Comparison of ENCODE assay signal across 20 cellular contexts in genomic region chr1:31487143-31487542, GRCh38.
DNase-seq lines count a peak whose midpoint lies in the region; ATAC-seq and TF ChIP-seq lines count a peak whose summit lies in the region.
"Had no signal": no experiment of that assay in that cellular context is flagged by ENCODE, and none has a peak within 500 bp of the region (broad histone marks: within the 10 kb centered on the region; RNA-seq: fewer than 3 reads in every experiment).

No MANE protein-coding gene starts in this region.

- H3K9me3 ChIP-seq in KOPT-K1 (ENCODE audit: insufficient read depth, low read length, poor library complexity, severe bottlenecking) = peaks cover 6% of the 10 kb centered on the region

- intact Hi-C loops in activated CD8-positive, alpha-beta T cell treated with anti-CD3 and anti-CD28 coated beads for 36 hours (cut with micrococcal nuclease) = no loop called here
- intact Hi-C loops in activated T-helper 2 cell treated with anti-CD3 and anti-CD28 coated beads, Interferon-gamma antibody, Interleukin-2, Interleukin-4, amounts not matched to agents 10 μg/mL and 5 μg/mL and 100 μg/mL, durations not matched to agents 14 hours and 24 hours and 36 hours (cut with micrococcal nuclease) = no loop called here

- H3K27ac Mint-ChIP-seq in activated CD8-positive, alpha-beta T cell treated with anti-CD3 and anti-CD28 coated beads, Interleukin-2, amount 10 ng/mL, durations not matched to agents 7 days and 5 days = peak overlapping the region; percentile 5
- H3K27ac Mint-ChIP-seq in activated CD8-positive, alpha-beta T cell treated with anti-CD3 and anti-CD28 coated beads for 36 hours = no peak overlapping the region
- H3K27ac Mint-ChIP-seq in activated naive CD8-positive, alpha-beta T cell treated with anti-CD3 and anti-CD28 coated beads, Interleukin-2, amount 50 U/mL, for 24 hours = peak overlapping the region; percentile 18
- H3K27ac Mint-ChIP-seq in natural killer cell treated with Interleukin-12 subunit alpha and Interleukin-12 subunit beta and Interleukin-15 and Interleukin-18, amount 100 ng/mL, for 72 hours = peak overlapping the region; percentile 72 to 77
- no peak overlapping the region for H3K27ac Mint-ChIP-seq in activated T-helper 2 cell treated with anti-CD3 and anti-CD28 coated beads, Interferon-gamma antibody, Interleukin-2, Interleukin-4, amounts not matched to agents 10 μg/mL and 5 μg/mL and 100 μg/mL, durations not matched to agents 14 hours and 24 hours and 36 hours
- H3K27ac Mint-ChIP-seq: neural progenitor cell; stimulated activated naive CD8-positive, alpha-beta T cell treated with anti-CD3 and anti-CD28 coated beads, Interleukin-15, Interleukin-2, amounts not matched to agents 100 ng/mL and 50 ng/mL, for 24 hours had no signal

- no peaks in the 10 kb centered on the region for H3K36me3 Mint-ChIP-seq in activated CD8-positive, alpha-beta T cell treated with anti-CD3 and anti-CD28 coated beads, Interleukin-2, amount 10 ng/mL, durations not matched to agents 7 days and 5 days (ENCODE audit: low read depth)
- no peaks in the 10 kb centered on the region for H3K36me3 Mint-ChIP-seq in activated CD8-positive, alpha-beta T cell treated with anti-CD3 and anti-CD28 coated beads for 36 hours (ENCODE audit: low read depth)
- no peaks in the 10 kb centered on the region for H3K36me3 Mint-ChIP-seq in activated naive CD8-positive, alpha-beta T cell treated with anti-CD3 and anti-CD28 coated beads, Interleukin-2, amount 50 U/mL, for 24 hours (ENCODE audit: low read depth)
- no peaks in the 10 kb centered on the region for H3K36me3 Mint-ChIP-seq in natural killer cell treated with Interleukin-12 subunit alpha and Interleukin-12 subunit beta and Interleukin-15 and Interleukin-18, amount 100 ng/mL, for 72 hours
- no peaks in the 10 kb centered on the region for H3K36me3 Mint-ChIP-seq in activated T-helper 2 cell treated with anti-CD3 and anti-CD28 coated beads, Interferon-gamma antibody, Interleukin-2, Interleukin-4, amounts not matched to agents 10 μg/mL and 5 μg/mL and 100 μg/mL, durations not matched to agents 14 hours and 24 hours and 36 hours (ENCODE audit: low read depth)
- H3K36me3 Mint-ChIP-seq: neural progenitor cell had no signal

- POLR2A ChIA-PET in activated CD8-positive, alpha-beta T cell treated with anti-CD3 and anti-CD28 coated beads, Interleukin-2, amount 10 ng/mL, durations not matched to agents 7 days and 5 days (lab: Charles Lee) = interaction anchor here (0.7 kb wide), 1 partner anchor 1380 kb away, joined by 3 read pairs; no protein-coding TSS in a partner anchor
- POLR2A ChIA-PET in activated CD8-positive, alpha-beta T cell treated with anti-CD3 and anti-CD28 coated beads for 36 hours (lab: Charles Lee) = no interaction called here

- H3K4me3 Mint-ChIP-seq in activated CD8-positive, alpha-beta T cell treated with anti-CD3 and anti-CD28 coated beads, Interleukin-2, amount 10 ng/mL, durations not matched to agents 7 days and 5 days = peak overlapping the region; percentile 0
- no peak overlapping the region for H3K4me3 Mint-ChIP-seq in activated CD8-positive, alpha-beta T cell treated with anti-CD3 and anti-CD28 coated beads for 36 hours
- no peak overlapping the region for H3K4me3 Mint-ChIP-seq in activated naive CD8-positive, alpha-beta T cell treated with anti-CD3 and anti-CD28 coated beads, Interleukin-2, amount 50 U/mL, for 24 hours
- H3K4me3 Mint-ChIP-seq in natural killer cell treated with Interleukin-12 subunit alpha and Interleukin-12 subunit beta and Interleukin-15 and Interleukin-18, amount 100 ng/mL, for 72 hours = peak overlapping the region; percentile 42
- H3K4me3 Mint-ChIP-seq in activated T-helper 2 cell treated with anti-CD3 and anti-CD28 coated beads, Interferon-gamma antibody, Interleukin-2, Interleukin-4, amounts not matched to agents 10 μg/mL and 5 μg/mL and 100 μg/mL, durations not matched to agents 14 hours and 24 hours and 36 hours (ENCODE audit: low read depth) = no peak overlapping the region
- H3K4me3 Mint-ChIP-seq: activated T-cell treated with anti-CD3 and anti-CD28 coated beads, Interleukin-2, amount 50 U/mL, for 4 hours; neural progenitor cell; stimulated activated naive CD8-positive, alpha-beta T cell treated with anti-CD3 and anti-CD28 coated beads, Interleukin-15, Interleukin-2, amounts not matched to agents 100 ng/mL and 50 ng/mL, for 24 hours had no signal

- no peaks in the 10 kb centered on the region for H3K36me3 ChIP-seq in KOPT-K1 (ENCODE audit: insufficient read depth, low read length)
- H3K36me3 ChIP-seq: neural progenitor cell, SJCRH30 had no signal

- TF ChIP-seq CTCF in activated CD8-positive, alpha-beta T cell treated with anti-CD3 and anti-CD28 coated beads for 36 hours (IDR thresholded peaks at IDR 0.05) = no peak

- peaks cover 17% of the 10 kb centered on the region for H3K27me3 Mint-ChIP-seq in activated CD8-positive, alpha-beta T cell treated with anti-CD3 and anti-CD28 coated beads, Interleukin-2, amount 10 ng/mL, durations not matched to agents 7 days and 5 days (ENCODE audit: low read depth)
- no peaks in the 10 kb centered on the region for H3K27me3 Mint-ChIP-seq in activated CD8-positive, alpha-beta T cell treated with anti-CD3 and anti-CD28 coated beads for 36 hours
- no peaks in the 10 kb centered on the region for H3K27me3 Mint-ChIP-seq in activated naive CD8-positive, alpha-beta T cell treated with anti-CD3 and anti-CD28 coated beads, Interleukin-2, amount 50 U/mL, for 24 hours
- no peaks in the 10 kb centered on the region for H3K27me3 Mint-ChIP-seq in natural killer cell treated with Interleukin-12 subunit alpha and Interleukin-12 subunit beta and Interleukin-15 and Interleukin-18, amount 100 ng/mL, for 72 hours
- H3K27me3 Mint-ChIP-seq in activated T-helper 2 cell treated with anti-CD3 and anti-CD28 coated beads, Interferon-gamma antibody, Interleukin-2, Interleukin-4, amounts not matched to agents 10 μg/mL and 5 μg/mL and 100 μg/mL, durations not matched to agents 14 hours and 24 hours and 36 hours (ENCODE audit: low read depth) = peaks cover 10% of the 10 kb centered on the region
- H3K27me3 Mint-ChIP-seq: stimulated activated naive CD8-positive, alpha-beta T cell treated with anti-CD3 and anti-CD28 coated beads, Interleukin-15, Interleukin-2, amounts not matched to agents 100 ng/mL and 50 ng/mL, for 24 hours had no signal

- H3K4me1 Mint-ChIP-seq in activated CD8-positive, alpha-beta T cell treated with anti-CD3 and anti-CD28 coated beads, Interleukin-2, amount 10 ng/mL, durations not matched to agents 7 days and 5 days (ENCODE audit: low read depth) = peaks cover 9% of the 10 kb centered on the region
- peaks cover 10% of the 10 kb centered on the region for H3K4me1 Mint-ChIP-seq in activated CD8-positive, alpha-beta T cell treated with anti-CD3 and anti-CD28 coated beads for 36 hours (ENCODE audit: low read depth)
- H3K4me1 Mint-ChIP-seq in activated naive CD8-positive, alpha-beta T cell treated with anti-CD3 and anti-CD28 coated beads, Interleukin-2, amount 50 U/mL, for 24 hours = peaks cover 10% of the 10 kb centered on the region
- peaks cover 11 to 12% of the 10 kb centered on the region in 2 donors for H3K4me1 Mint-ChIP-seq in natural killer cell treated with Interleukin-12 subunit alpha and Interleukin-12 subunit beta and Interleukin-15 and Interleukin-18, amount 100 ng/mL, for 72 hours (ENCODE audit: low read depth in 2 of 2)
- H3K4me1 Mint-ChIP-seq in activated T-helper 2 cell treated with anti-CD3 and anti-CD28 coated beads, Interferon-gamma antibody, Interleukin-2, Interleukin-4, amounts not matched to agents 10 μg/mL and 5 μg/mL and 100 μg/mL, durations not matched to agents 14 hours and 24 hours and 36 hours (ENCODE audit: low read depth) = peaks cover 12% of the 10 kb centered on the region
- H3K4me1 Mint-ChIP-seq: neural progenitor cell had no signal

- CTCF ChIA-PET in activated CD8-positive, alpha-beta T cell treated with anti-CD3 and anti-CD28 coated beads, Interleukin-2, amount 10 ng/mL, durations not matched to agents 7 days and 5 days (lab: Charles Lee) = interaction anchor here (1.4 to 2.4 kb wide), 2 partner anchors 26 to 62 kb away, joined by 3 to 6 read pairs; no protein-coding TSS in a partner anchor
- CTCF ChIA-PET in activated CD8-positive, alpha-beta T cell treated with anti-CD3 and anti-CD28 coated beads for 36 hours (lab: Charles Lee) = interaction anchor here (1.9 kb wide), 1 partner anchor 62 kb away, joined by 8 read pairs; no protein-coding TSS in a partner anchor

- no peak for ATAC-seq in activated CD8-positive, alpha-beta T cell treated with anti-CD3 and anti-CD28 coated beads, Interleukin-2, amount 10 ng/mL, durations not matched to agents 7 days and 5 days
- ATAC-seq in activated CD8-positive, alpha-beta T cell treated with anti-CD3 and anti-CD28 coated beads for 36 hours = no peak
- ATAC-seq in activated naive CD8-positive, alpha-beta T cell treated with anti-CD3 and anti-CD28 coated beads, Interleukin-2, amount 50 U/mL, for 24 hours = no peak
- ATAC-seq in natural killer cell treated with Interleukin-12 subunit alpha and Interleukin-12 subunit beta and Interleukin-15 and Interleukin-18, amount 100 ng/mL, for 72 hours = peak in 1 of 2 donors; percentile 70
- ATAC-seq: activated T-cell treated with anti-CD3 and anti-CD28 coated beads, Interleukin-2, amount 50 U/mL, for 4 hours; HCT116 had no signal

- peak overlapping the region; percentile 48 for H3K27ac ChIP-seq in KOPT-K1 (ENCODE audit: low read depth, low read length, poor library complexity, severe bottlenecking)
- H3K27ac ChIP-seq: neural progenitor cell, SJCRH30 had no signal

- no peaks in the 10 kb centered on the region for H3K9me3 Mint-ChIP-seq in activated CD8-positive, alpha-beta T cell treated with anti-CD3 and anti-CD28 coated beads, Interleukin-2, amount 10 ng/mL, durations not matched to agents 7 days and 5 days (ENCODE audit: insufficient read depth)
- peaks cover 2% of the 10 kb centered on the region for H3K9me3 Mint-ChIP-seq in activated CD8-positive, alpha-beta T cell treated with anti-CD3 and anti-CD28 coated beads for 36 hours
- H3K9me3 Mint-ChIP-seq in activated naive CD8-positive, alpha-beta T cell treated with anti-CD3 and anti-CD28 coated beads, Interleukin-2, amount 50 U/mL, for 24 hours = no peaks in the 10 kb centered on the region
- no peaks in the 10 kb centered on the region for H3K9me3 Mint-ChIP-seq in natural killer cell treated with Interleukin-12 subunit alpha and Interleukin-12 subunit beta and Interleukin-15 and Interleukin-18, amount 100 ng/mL, for 72 hours
- H3K9me3 Mint-ChIP-seq in activated T-helper 2 cell treated with anti-CD3 and anti-CD28 coated beads, Interferon-gamma antibody, Interleukin-2, Interleukin-4, amounts not matched to agents 10 μg/mL and 5 μg/mL and 100 μg/mL, durations not matched to agents 14 hours and 24 hours and 36 hours = peaks cover 5% of the 10 kb centered on the region
- H3K9me3 Mint-ChIP-seq: activated T-cell treated with anti-CD3 and anti-CD28 coated beads, Interleukin-2, amount 50 U/mL, for 4 hours; neural progenitor cell had no signal

- no peak for DNase-seq in activated CD8-positive, alpha-beta T cell treated with anti-CD3 and anti-CD28 coated beads, Interleukin-2, amount 10 ng/mL, durations not matched to agents 7 days and 5 days
- DNase-seq in activated CD8-positive, alpha-beta T cell treated with anti-CD3 and anti-CD28 coated beads for 36 hours = no peak
- DNase-seq in activated naive CD8-positive, alpha-beta T cell treated with anti-CD3 and anti-CD28 coated beads, Interleukin-2, amount 50 U/mL, for 24 hours = no peak
- DNase-seq in natural killer cell treated with Interleukin-12 subunit alpha and Interleukin-12 subunit beta and Interleukin-15 and Interleukin-18, amount 100 ng/mL, for 72 hours (ENCODE audit: low spot score) = no peak
- no peak for DNase-seq in effector CD8-positive, alpha-beta T cell (lab: John Stamatoyannopoulos, UW)
- no peak for DNase-seq in NCI-H2227 treated with DMSO at 0.1 percent for 48 hours (lab: John Stamatoyannopoulos, UW)
- DNase-seq in activated T-helper 2 cell treated with anti-CD3 and anti-CD28 coated beads, Interferon-gamma antibody, Interleukin-2, Interleukin-4, amounts not matched to agents 10 μg/mL and 5 μg/mL and 100 μg/mL, durations not matched to agents 14 hours and 24 hours and 36 hours (ENCODE audit: low spot score) = no peak
- DNase-seq: ACHN; activated CD4-positive, CD25-positive, alpha-beta regulatory T cell treated with anti-CD3 and anti-CD28 coated beads, Interleukin-2, amount 50 U/mL, for 72 hours; activated T-cell treated with anti-CD3 and anti-CD28 coated beads, Interleukin-2, amount 50 U/mL, for 4 hours; anterior cingulate cortex; kidney; NCI-H187 treated with DMSO at 0.1 percent for 48 hours; NCI-H526; SJCRH30; T1000 had no signal

Comparison
In these comparisons a context has a peak if more than half of its experiments do, and no peak if none do; other contexts are left out.
1. H3K27ac Mint-ChIP-seq: peak in activated CD8-positive, alpha-beta T cell treated with anti-CD3 and anti-CD28 coated beads, Interleukin-2, amount 10 ng/mL, durations not matched to agents 7 days and 5 days (single experiment), activated naive CD8-positive, alpha-beta T cell treated with anti-CD3 and anti-CD28 coated beads, Interleukin-2, amount 50 U/mL, for 24 hours (single experiment) and natural killer cell treated with Interleukin-12 subunit alpha and Interleukin-12 subunit beta and Interleukin-15 and Interleukin-18, amount 100 ng/mL, for 72 hours (2 of 2); none in activated CD8-positive, alpha-beta T cell treated with anti-CD3 and anti-CD28 coated beads for 36 hours (single experiment) and activated T-helper 2 cell treated with anti-CD3 and anti-CD28 coated beads, Interferon-gamma antibody, Interleukin-2, Interleukin-4, amounts not matched to agents 10 μg/mL and 5 μg/mL and 100 μg/mL, durations not matched to agents 14 hours and 24 hours and 36 hours (single experiment).
2. H3K4me3 Mint-ChIP-seq: peak in activated CD8-positive, alpha-beta T cell treated with anti-CD3 and anti-CD28 coated beads, Interleukin-2, amount 10 ng/mL, durations not matched to agents 7 days and 5 days (single experiment) and natural killer cell treated with Interleukin-12 subunit alpha and Interleukin-12 subunit beta and Interleukin-15 and Interleukin-18, amount 100 ng/mL, for 72 hours (single experiment); none in activated CD8-positive, alpha-beta T cell treated with anti-CD3 and anti-CD28 coated beads for 36 hours (single experiment), activated naive CD8-positive, alpha-beta T cell treated with anti-CD3 and anti-CD28 coated beads, Interleukin-2, amount 50 U/mL, for 24 hours (single experiment) and activated T-helper 2 cell treated with anti-CD3 and anti-CD28 coated beads, Interferon-gamma antibody, Interleukin-2, Interleukin-4, amounts not matched to agents 10 μg/mL and 5 μg/mL and 100 μg/mL, durations not matched to agents 14 hours and 24 hours and 36 hours (single experiment).